19 cellular contexts compared by ENCODE assay signal in genomic region chr6:168631589-168631988, GRCh38.
DNase-seq lines count a peak whose midpoint lies in the region; ATAC-seq, FAIRE-seq and TF ChIP-seq lines count a peak whose summit lies in the region.
"Had no signal": no experiment of that assay in that cellular context is flagged by ENCODE, and none has a peak within 500 bp of the region (broad histone marks: within the 10 kb centered on the region; RNA-seq: fewer than 3 reads in every experiment).

No MANE protein-coding gene starts in this region.

- H3K18ac ChIP-seq in H1 (ENCODE audit: extremely low read depth, low read length) (no peak overlapping the region), mesendoderm (ENCODE audit: low read length) (no peak overlapping the region)

- H2BK12ac ChIP-seq in H1 (ENCODE audit: low read depth, low read length), result no peak overlapping the region

- H3K36me3 ChIP-seq in PC-9 (ENCODE audit: low read depth), result no peaks in the 10 kb centered on the region
- no peaks in the 10 kb centered on the region for H3K36me3 ChIP-seq in H1 (ENCODE audit: control insufficient read depth in 2 of 4, insufficient read depth in 4 of 4, low read length in 3 of 4)
- no peaks in the 10 kb centered on the region for H3K36me3 ChIP-seq in mesendoderm (ENCODE audit: control insufficient read depth, insufficient read depth, low read length)
- H3K36me3 ChIP-seq in sigmoid colon, result no peaks in the 10 kb centered on the region
- H3K36me3 ChIP-seq: BE2C had no signal

- H4K20me1 ChIP-seq in PC-9 (ENCODE audit: insufficient read depth) (no peaks in the 10 kb centered on the region), H1 (replicated peaks in 1 of 2; ENCODE audit: control insufficient read depth in 1 of 2, insufficient read depth in 2 of 2, low read length in 2 of 2) (no peaks in the 10 kb centered on the region)

- H3K4me3 ChIP-seq in PC-9 (no peak overlapping the region), H1 (ENCODE audit: extremely low read depth in 1 of 4, insufficient read depth in 2 of 4, low read depth in 3 of 4, low read length in 4 of 4) (no peak overlapping the region), mesendoderm (ENCODE audit: low read length) (no peak overlapping the region), sigmoid colon (no peak overlapping the region)
- H3K4me3 ChIP-seq: A549 had no signal

- H4K5ac ChIP-seq in H1 (ENCODE audit: insufficient read length, low read depth, low read length) (no peak overlapping the region), mesendoderm (ENCODE audit: low read length) (no peak overlapping the region)

- H3K9me3 ChIP-seq in PC-9 (ENCODE audit: insufficient read depth, low read depth) (peaks cover 7% of the 10 kb centered on the region; the same call in 1 of the 2 replicates), H1 (ENCODE audit: insufficient read depth in 2 of 2, low read depth in 1 of 2, low read length in 1 of 2) (no peaks in the 10 kb centered on the region), sigmoid colon (no peaks in the 10 kb centered on the region)
- H3K9me3 ChIP-seq: A549, BE2C had no signal

- BruUV-seq in PC-9 (replicated peaks; lab: Mats Ljungman, UMichigan), result no TSS peak

- H2AFZ ChIP-seq in PC-9, result 0 out of 2 replicates have a peak overlapping the region, but pooled peaks have one; percentile 46
- H2AFZ ChIP-seq in H1 (ENCODE audit: low read length), result no peak overlapping the region

- ATAC-seq in HG03025 (IDR thresholded peaks at IDR 0.05; ENCODE audit: low FRiP score, unreplicated experiment) (no peak), GM21723 (IDR thresholded peaks at IDR 0.05; ENCODE audit: unreplicated experiment) (no peak)
- ATAC-seq: A549 had no signal

- no peak overlapping the region for H2BK120ac ChIP-seq in H1 (replicated peaks; ENCODE audit: low read depth, low read length)
- H2BK120ac ChIP-seq in mesendoderm (ENCODE audit: low read depth, low read length), result no peak overlapping the region

- POLR2A ChIA-PET in PC-9 (lab: Charles Lee; ENCODE audit: unreplicated experiment), result no interaction called here
- POLR2A ChIA-PET in H1 (lab: Charles Lee; ENCODE audit: partially characterized antibody), result no interaction called here

- no peak overlapping the region for H2AK5ac ChIP-seq in H1 (ENCODE audit: low read depth, low read length)
- peak overlapping the region; percentile 4 for H2AK5ac ChIP-seq in mesendoderm (ENCODE audit: low read length)

- no peaks in the 10 kb centered on the region for H3F3A ChIP-seq in PC-9 (ENCODE audit: insufficient read depth, low read depth)

- no peak overlapping the region for H3K14ac ChIP-seq in H1 (ENCODE audit: insufficient read length)

- CTCF ChIA-PET in PC-9 (lab: Charles Lee) (no interaction called here), H1 (lab: Charles Lee; ENCODE audit: partially characterized antibody) (no interaction called here)

- no peak overlapping the region for H4K8ac ChIP-seq in H1 (ENCODE audit: extremely low read depth, insufficient read depth, low read length)
- H4K8ac ChIP-seq in mesendoderm (ENCODE audit: low read depth, low read length), result no peak overlapping the region

- H3K4ac ChIP-seq in H1 (replicated peaks; ENCODE audit: insufficient read length, low read depth, low read length), result peak overlapping the region; percentile 61
- no peak overlapping the region for H3K4ac ChIP-seq in mesendoderm (ENCODE audit: low read depth, low read length)

- 87% methylated on average over 5 of the region's 5 CpGs; no CpG with 5 or more reads in 1 of the 2 experiments for WGBS in H1 (ENCODE audit: extremely low coverage in 1 of 2, insufficient coverage in 1 of 2, insufficient read length in 1 of 2, insufficient replicate concordance in 2 of 2, low coverage in 1 of 2, low lambda C conversion rate in 2 of 2, missing lambda C conversion rate in 1 of 2), 2 experiments
- WGBS in mesendoderm (ENCODE audit: extremely low coverage, insufficient coverage, low lambda C conversion rate), result no CpG with 5 or more reads among the region's 5 CpGs
- WGBS in sigmoid colon, 2 donors, result 87% methylated on average over 5 of the region's 5 CpGs

- intact Hi-C loops in PC-9 (cut with micrococcal nuclease; ENCODE audit: unreplicated experiment) (no loop called here), sigmoid colon (cut with DNase I) (loop anchor here (10.0 kb wide), 2 partner anchors 257 to 583 kb away; no protein-coding TSS in a partner anchor)

- H2BK5ac ChIP-seq in H1 (ENCODE audit: low read depth, low read length), result no peak overlapping the region
- H2BK5ac ChIP-seq in mesendoderm (ENCODE audit: low read length), result peak overlapping the region; percentile 68

- TF ChIP-seq RAD21 in H1 (IDR thresholded peaks at IDR 0.05 in 1 of 2, conservative IDR thresholded peaks at IDR 0.05 in 1 of 2; ENCODE audit: low read depth in 2 of 2, low read length in 2 of 2), result no peak

- no peaks in the 10 kb centered on the region for H3K9me2 ChIP-seq in PC-9 (ENCODE audit: insufficient read depth)

- H3K23me2 ChIP-seq in H1 (ENCODE audit: low read depth, low read length), result no peaks in the 10 kb centered on the region

- H3K4me1 ChIP-seq in PC-9 (replicated peaks; ENCODE audit: insufficient read depth), result no peaks in the 10 kb centered on the region; the same call in 1 of the 2 replicates
- peaks cover 0 to 3% (median 0%) of the 10 kb centered on the region in 4 experiments; a peak in 2 of 7 replicates for H3K4me1 ChIP-seq in H1 (replicated peaks in 1 of 4; ENCODE audit: control insufficient read depth in 3 of 4, insufficient read depth in 4 of 4, low read length in 3 of 4)
- H3K4me1 ChIP-seq in mesendoderm (ENCODE audit: control insufficient read depth, low read depth, low read length), result peaks cover 2% of the 10 kb centered on the region
- H3K4me1 ChIP-seq in sigmoid colon, result peaks cover 0 to 53% (median 41%) of the 10 kb centered on the region in 4 donors
- H3K4me1 ChIP-seq: A549, BE2C had no signal

- no peak overlapping the region for H3K23ac ChIP-seq in H1 (ENCODE audit: insufficient read length)
- H3K23ac ChIP-seq in mesendoderm (ENCODE audit: low read length), result no peak overlapping the region

- no peak for FAIRE-seq in H1 (lab: Jason Lieb, UNC)
- FAIRE-seq: A549, G401.6, GM12891 had no signal

- TF ChIP-seq POLR2A in H1 (IDR thresholded peaks at IDR 0.05; ENCODE audit: control extremely low read depth in 1 of 2, low read depth in 2 of 2, low read length in 2 of 2) (no peak), sigmoid colon (IDR thresholded peaks at IDR 0.05) (no peak)

- no peak for TF ChIP-seq EP300 in H1 (IDR thresholded peaks at IDR 0.05; ENCODE audit: borderline replicate concordance in 1 of 2, low read depth in 2 of 2, low read length in 2 of 2)
- TF ChIP-seq EP300 in sigmoid colon (IDR thresholded peaks at IDR 0.05), result no peak

- H3K79me2 ChIP-seq in PC-9 (ENCODE audit: low read depth) (no peaks in the 10 kb centered on the region), H1 (ENCODE audit: control insufficient read depth in 1 of 2, insufficient read depth in 2 of 2, low read length in 2 of 2) (no peaks in the 10 kb centered on the region), mesendoderm (ENCODE audit: control insufficient read depth, insufficient read depth, low read length) (no peaks in the 10 kb centered on the region)

- H3K4me2 ChIP-seq in PC-9 (no peak overlapping the region), H1 (ENCODE audit: insufficient read depth in 1 of 2, low read depth in 2 of 2, low read length in 2 of 2) (no peak overlapping the region), mesendoderm (ENCODE audit: low read length) (no peak overlapping the region)
- H3K4me2 ChIP-seq: A549 had no signal

- H2BK20ac ChIP-seq in H1 (ENCODE audit: low read length), result no peak overlapping the region

- no peak for TF ChIP-seq CTCF in PC-9 (conservative IDR thresholded peaks at IDR 0.05)
- no peak for TF ChIP-seq CTCF in H1 (IDR thresholded peaks at IDR 0.05; ENCODE audit: control extremely low read depth in 1 of 3, insufficient read depth in 1 of 3, low read depth in 1 of 3, low read length in 3 of 3)
- no peak for TF ChIP-seq CTCF in sigmoid colon (IDR thresholded peaks at IDR 0.05)

- H3K79me1 ChIP-seq in H1 (ENCODE audit: low read depth, low read length) (no peaks in the 10 kb centered on the region), mesendoderm (ENCODE audit: low read length) (no peaks in the 10 kb centered on the region)

- H3K27me3 ChIP-seq in PC-9 (ENCODE audit: insufficient read depth, low read depth), result no peaks in the 10 kb centered on the region
- no peaks in the 10 kb centered on the region; a peak in 2 of 7 replicates for H3K27me3 ChIP-seq in H1 (replicated peaks in 1 of 4; ENCODE audit: control insufficient read depth in 3 of 4, extremely low read depth in 1 of 4, insufficient read depth in 3 of 4, low read length in 3 of 4)
- no peaks in the 10 kb centered on the region for H3K27me3 ChIP-seq in mesendoderm (ENCODE audit: insufficient read depth, low read length, poor library complexity)
- H3K27me3 ChIP-seq in sigmoid colon, result no peaks in the 10 kb centered on the region
- H3K27me3 ChIP-seq: BE2C had no signal

- H2BK15ac ChIP-seq in H1 (ENCODE audit: low read length) (no peak overlapping the region), mesendoderm (replicated peaks; ENCODE audit: low read depth) (no peak overlapping the region)

- peak overlapping the region; percentile 83 for H4K91ac ChIP-seq in H1 (replicated peaks; ENCODE audit: insufficient read length, low read length)

- DNase-seq in PC-9 (peak in 1 of 2 experiments; percentile 36), H1 (ENCODE audit: low read depth in 1 of 2, low spot score in 2 of 2) (no peak), mesendoderm (peak; percentile 12), sigmoid colon (peak; percentile 9), HUDEP-2 (lab: John Stamatoyannopoulos, UW; ENCODE audit: unreplicated experiment in 76 of 76) (no peak)
- DNase-seq: BE2C; CD4-positive, alpha-beta memory T cell; DMS79 treated with DMSO at 0.1 percent for 48 hours; EL; HCEC 1CT; HFFc6; IMR-90 had no signal

- no peak overlapping the region for H3K56ac ChIP-seq in H1 (replicated peaks; ENCODE audit: insufficient read length, low read depth, low read length)
- H3K56ac ChIP-seq in mesendoderm (ENCODE audit: low read length), result peak overlapping the region; percentile 9

- H3K27ac ChIP-seq in PC-9, result no peak overlapping the region
- no peak overlapping the region for H3K27ac ChIP-seq in H1 (ENCODE audit: low read depth, low read length)
- no peak overlapping the region for H3K27ac ChIP-seq in mesendoderm (ENCODE audit: low read depth, low read length)
- H3K27ac ChIP-seq in sigmoid colon, result no peak overlapping the region
- H3K27ac ChIP-seq: A549, C4-2B, HL-60 had no signal

- no peak overlapping the region for H3K9ac ChIP-seq in H1 (replicated peaks in 1 of 4; ENCODE audit: extremely low read depth in 1 of 4, low read depth in 3 of 4, low read length in 3 of 4)
- no peak overlapping the region for H3K9ac ChIP-seq in mesendoderm (ENCODE audit: low read length)

TF ChIP-seq in H1, 55 proteins besides CTCF, POLR2A, EP300 and RAD21 (continues in another document):
- TF ChIP-seq SRF (IDR thresholded peaks at IDR 0.05; ENCODE audit: low read depth, low read length) (no peak), JUND (IDR thresholded peaks at IDR 0.05; ENCODE audit: low read length) (no peak), CBX5 (IDR thresholded peaks at IDR 0.05; ENCODE audit: low read depth, low read length) (no peak), HDAC6 (IDR thresholded peaks at IDR 0.05; ENCODE audit: low read depth, low read length) (no peak)

Comparison
In these comparisons a context has a peak if more than half of its experiments do, and no peak if none do; other contexts are left out.
1. DNase-seq: peak in mesendoderm (single experiment) and sigmoid colon (single experiment); none in H1 (0 of 2) and HUDEP-2 (0 of 76).